8 cellular contexts compared by ENCODE assay signal in the genomic region with DNA sequence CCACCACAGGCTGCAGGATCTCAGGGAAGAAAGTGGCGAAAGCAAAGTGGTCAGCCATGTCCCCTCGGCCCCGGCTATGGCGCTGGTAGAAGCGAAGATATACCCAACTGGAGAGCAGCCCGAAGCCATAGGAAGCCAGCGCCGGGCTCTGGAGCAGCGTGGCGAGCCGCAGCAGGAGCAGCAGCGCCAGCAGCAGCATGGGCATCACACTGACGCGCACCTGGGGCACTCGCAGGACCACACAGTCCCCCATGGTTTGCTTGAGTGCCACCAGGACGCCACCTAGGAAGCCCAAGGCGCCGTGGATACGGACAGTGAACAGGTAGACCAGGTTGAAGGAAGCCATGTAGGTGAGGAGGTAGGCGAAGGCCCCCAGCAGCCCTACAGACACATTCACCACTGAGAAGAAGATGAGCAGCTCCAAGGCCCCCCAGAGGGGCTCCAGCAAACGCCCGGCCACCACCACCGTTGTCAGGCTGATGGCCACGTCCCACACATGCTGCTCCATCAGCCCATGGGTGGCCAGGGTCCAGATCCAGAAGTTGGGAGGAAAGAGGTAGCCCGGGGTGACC. TPM values are rescaled to one million over a fixed set of nuclear protein-coding genes. Genes with fewer than 3 reads are reported as not detected.
A peak's percentile ranks its signal among the peaks of the same experiment; 100 is the strongest.
DNase-seq lines count a peak whose midpoint lies in the region; ATAC-seq and TF ChIP-seq lines count a peak whose summit lies in the region.

No MANE protein-coding gene starts in this region.

- ATAC-seq in heart left ventricle (no peak), GM21515 (IDR thresholded peaks at IDR 0.05; ENCODE audit: unreplicated experiment) (no peak), GM18517 (IDR thresholded peaks at IDR 0.05; ENCODE audit: unreplicated experiment) (no peak)

- H2BK5ac ChIP-seq in mesendoderm (ENCODE audit: low read length), result no peak overlapping the region

- H3K18ac ChIP-seq in mesendoderm (ENCODE audit: low read length), result no peak overlapping the region

- peaks cover 15% of the 10 kb centered on the region for H3K36me3 Mint-ChIP-seq in brain

- H3K4me1 Mint-ChIP-seq in brain, result peaks cover 66% of the 10 kb centered on the region

- H3K9me3 ChIP-seq in heart left ventricle (no peaks in the 10 kb centered on the region), vagina (no peaks in the 10 kb centered on the region)

- H3K9ac ChIP-seq in mesendoderm (ENCODE audit: low read length), result peak overlapping the region; percentile 97

- no peak overlapping the region for H3K4ac ChIP-seq in mesendoderm (ENCODE audit: low read depth, low read length)

- H3K4me3 Mint-ChIP-seq in brain, result peak overlapping the region; percentile 95 to 98 (median 97)

- peak overlapping the region in 11 of 12 donors; percentile 89 to 97 (median 91) for H3K27ac ChIP-seq in heart left ventricle
- H3K27ac ChIP-seq in mesendoderm (ENCODE audit: low read depth, low read length), result no peak overlapping the region
- peak overlapping the region; percentile 78 for H3K27ac ChIP-seq in vagina

- TF ChIP-seq POLR2A in heart left ventricle (IDR thresholded peaks at IDR 0.05) (no peak), vagina (IDR thresholded peaks at IDR 0.05) (no peak)

- H3K4me1 ChIP-seq in heart left ventricle, result peaks cover 19 to 51% (median 40%) of the 10 kb centered on the region in 12 donors
- H3K4me1 ChIP-seq in mesendoderm (ENCODE audit: control insufficient read depth, low read depth, low read length), result peaks cover 18% of the 10 kb centered on the region
- H3K4me1 ChIP-seq in vagina, result peaks cover 46% of the 10 kb centered on the region

- H3K36me3 ChIP-seq in heart left ventricle (peaks cover 0 to 39% (median 29%) of the 10 kb centered on the region in 9 donors), mesendoderm (ENCODE audit: control insufficient read depth, insufficient read depth, low read length) (peaks cover 3% of the 10 kb centered on the region), vagina (peaks cover 0 to 19% of the 10 kb centered on the region in 2 donors)

- no peak overlapping the region for H4K5ac ChIP-seq in mesendoderm (ENCODE audit: low read length)

- no peak overlapping the region for H4K8ac ChIP-seq in mesendoderm (ENCODE audit: low read depth, low read length)

- H3K27ac Mint-ChIP-seq in brain, result peak overlapping the region; percentile 67 to 96 (median 89)

- peak overlapping the region; percentile 77 for H3K4me2 ChIP-seq in mesendoderm (ENCODE audit: low read length)

- DNase-seq in heart left ventricle, result no peak
- no peak for DNase-seq in cardiac septum (ENCODE audit: low spot score)
- no peak for DNase-seq in mesendoderm
- DNase-seq in vagina (ENCODE audit: extremely low spot score in 2 of 2), result no peak
- DNase-seq in germinal center (ENCODE audit: low spot score), result no peak

- peak overlapping the region; percentile 24 for H3K23ac ChIP-seq in mesendoderm (ENCODE audit: low read length)

- H2BK15ac ChIP-seq in mesendoderm (replicated peaks; ENCODE audit: low read depth), result no peak overlapping the region

- peaks cover 0 to 2% (median 0%) of the 10 kb centered on the region in 5 experiments for H3K9me3 Mint-ChIP-seq in brain

- 36 to 43% (median 42%) methylated on average over 19 to 25 of the region's 25 CpGs for WGBS in heart left ventricle, 4 donors
- no CpG with 5 or more reads among the region's 25 CpGs for WGBS in mesendoderm (ENCODE audit: extremely low coverage, insufficient coverage, low lambda C conversion rate)

- peaks cover 28% of the 10 kb centered on the region for H3K79me1 ChIP-seq in mesendoderm (ENCODE audit: low read length)

- H3K4me3 ChIP-seq in heart left ventricle, result peak overlapping the region; percentile 60 to 97 (median 80)
- H3K4me3 ChIP-seq in mesendoderm (ENCODE audit: low read length), result peak overlapping the region; percentile 87
- peak overlapping the region; percentile 69 to 72 for H3K4me3 ChIP-seq in vagina

- no peak overlapping the region for H2BK120ac ChIP-seq in mesendoderm (ENCODE audit: low read depth, low read length)

- intact Hi-C loops in heart left ventricle (cut with DNase I), result loop anchor here in 3 of 10 donors (5.0 to 10.0 kb wide), 3 partner anchors 254 to 1606 kb away; partner anchors contain the start of genes CISH (in 1 of the 3), MANF (in 1 of the 3) and PCBP4 (in 1 of the 3)
- intact Hi-C loops in cardiac septum (cut with DNase I), result no loop called here
- intact Hi-C loops in vagina (cut with DNase I), result loop anchor here (5.0 kb wide), 1 partner anchor 189 kb away; no protein-coding TSS in a partner anchor

- no peak overlapping the region for H2AK5ac ChIP-seq in mesendoderm (ENCODE audit: low read length)

- peak overlapping the region; percentile 100 for H3K56ac ChIP-seq in mesendoderm (ENCODE audit: low read length)

- peaks cover 17% of the 10 kb centered on the region for H3K79me2 ChIP-seq in mesendoderm (ENCODE audit: control insufficient read depth, insufficient read depth, low read length)

- H3K27me3 ChIP-seq in heart left ventricle (no peaks in the 10 kb centered on the region), mesendoderm (ENCODE audit: insufficient read depth, low read length, poor library complexity) (no peaks in the 10 kb centered on the region), vagina (no peaks in the 10 kb centered on the region)

- H3K27me3 Mint-ChIP-seq in brain, result peaks cover 9% of the 10 kb centered on the region

- TF ChIP-seq CTCF in heart left ventricle (IDR thresholded peaks at IDR 0.05), result no peak
- TF ChIP-seq CTCF in brain (conservative IDR thresholded peaks at IDR 0.05), result no peak
- TF ChIP-seq CTCF in vagina (IDR thresholded peaks at IDR 0.05), result no peak

RNA-seq across cellular contexts. Expression of gene TMEM115, which starts 0.9 kb away (rescaled TPM):
- total RNA-seq in heart left ventricle (10 to 100 TPM; 20.5 to 56.4 (median 28.9) TPM), cardiac septum (26.6 TPM), vagina (51.1 TPM)
- polyA plus RNA-seq in heart left ventricle (10 to 100 TPM; 21.6 to 57.3 TPM), brain (ENCODE audit: insufficient read depth, low read depth, low replicate concordance) (28.5 TPM)
- polyA plus RNA-seq in mesendoderm (2013, experiment 1 of 2), result 24.8 TPM
- polyA plus RNA-seq in mesendoderm (2013, experiment 2 of 2), result 23.9 TPM

RNA-seq across cellular contexts. Expression of gene CYB561D2, which starts 7.8 kb away (rescaled TPM):
- total RNA-seq in heart left ventricle (10 to 100 TPM in 2 of 9 donors, 1 to 10 TPM in 7; 4.9 to 16.5 (median 7.8) TPM), cardiac septum (6.4 TPM), vagina (11.5 TPM)
- polyA plus RNA-seq in heart left ventricle (10 to 100 TPM in 1 of 2 donors, 1 to 10 TPM in 1; 6.7 to 18.6 TPM), brain (ENCODE audit: insufficient read depth, low read depth, low replicate concordance) (14.4 TPM)
- 7.8 TPM for polyA plus RNA-seq in mesendoderm (2013, experiment 1 of 2)
- 8.6 TPM for polyA plus RNA-seq in mesendoderm (2013, experiment 2 of 2)

RNA-seq across cellular contexts. Expression of gene NPRL2, which starts 7.9 kb away (rescaled TPM):
- 10 to 100 TPM; 12.0 to 18.4 (median 15.3) TPM for total RNA-seq in heart left ventricle
- polyA plus RNA-seq in heart left ventricle, result 10 to 100 TPM; 14.4 to 19.0 TPM
- total RNA-seq in cardiac septum, result 19.1 TPM
- polyA plus RNA-seq in brain (ENCODE audit: insufficient read depth, low read depth, low replicate concordance), result 26.0 TPM
- 9.4 TPM for polyA plus RNA-seq in mesendoderm (2013, experiment 1 of 2)
- 9.6 TPM for polyA plus RNA-seq in mesendoderm (2013, experiment 2 of 2)
- total RNA-seq in vagina, result 17.2 TPM

RNA-seq across cellular contexts. Expression of gene ZMYND10, which starts 12.9 kb away (rescaled TPM):
- total RNA-seq in heart left ventricle (1 to 10 TPM in 2 of 9 donors, under 1 TPM in 2, not detected in 5; 0.49 to 1.4 (median 1.0) TPM), cardiac septum (0.35 TPM), vagina (0.74 TPM)
- polyA plus RNA-seq in heart left ventricle (under 1 TPM; 0.15 to 0.29 TPM), brain (ENCODE audit: insufficient read depth, low read depth, low replicate concordance) (18.3 TPM)
- 0.18 TPM for polyA plus RNA-seq in mesendoderm (2013, experiment 1 of 2)
- 0.13 TPM for polyA plus RNA-seq in mesendoderm (2013, experiment 2 of 2)

RNA-seq across cellular contexts. Expression of gene RASSF1, which starts 17.8 kb away (rescaled TPM):
- total RNA-seq in heart left ventricle, result 10 to 100 TPM in 7 of 9 donors, 1 to 10 TPM in 2; 7.9 to 25.5 (median 11.4) TPM
- 10 to 100 TPM; 14.2 to 58.6 TPM for polyA plus RNA-seq in heart left ventricle
- 11.0 TPM for total RNA-seq in cardiac septum
- polyA plus RNA-seq in brain (ENCODE audit: insufficient read depth, low read depth, low replicate concordance), result 25.5 TPM
- 6.8 TPM for polyA plus RNA-seq in mesendoderm (2013, experiment 1 of 2)
- 7.2 TPM for polyA plus RNA-seq in mesendoderm (2013, experiment 2 of 2)
- 69.0 TPM for total RNA-seq in vagina
